In the genomic region with DNA sequence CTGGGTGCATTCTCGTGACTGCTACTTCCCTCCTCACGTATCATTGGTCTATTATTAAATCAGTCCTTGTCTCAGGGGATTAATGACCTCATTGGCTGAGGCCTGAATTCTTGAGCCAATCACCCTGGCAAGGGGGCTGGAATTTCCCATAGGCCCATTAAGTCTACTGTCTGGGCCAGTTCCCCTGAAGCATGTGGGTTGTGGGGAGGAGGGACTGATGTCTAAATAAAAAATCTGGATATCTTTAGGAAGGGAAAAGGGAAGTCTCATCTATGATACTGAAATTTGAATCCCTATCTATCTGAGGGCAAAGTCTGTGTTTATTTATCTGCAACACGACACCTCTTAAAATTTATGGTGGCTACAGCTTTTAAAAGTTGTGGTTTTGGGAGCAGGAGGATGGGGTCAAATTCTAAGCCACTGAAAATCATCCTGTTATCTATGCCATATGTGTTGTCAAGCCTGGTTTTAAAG, we compare ENCODE assay signal across 10 cellular contexts.
DNase-seq lines count a peak whose midpoint lies in the region; ATAC-seq lines count a peak whose summit lies in the region.
"Had no signal": no experiment of that assay in that cellular context is flagged by ENCODE, and none has a peak within 500 bp of the region (broad histone marks: within the 10 kb centered on the region; RNA-seq: fewer than 3 reads in every experiment).

No MANE protein-coding gene starts in this region.

- H3K9ac ChIP-seq in skeletal muscle tissue (ENCODE audit: low read depth in 1 of 3, low read length in 3 of 3) = peak overlapping the region in 1 of 3 donors; percentile 23

- peak; percentile 85 to 86 for ATAC-seq in left cardiac atrium
- ATAC-seq: activated CD8-positive, alpha-beta memory T cell treated with anti-CD3 and anti-CD28 coated beads, Interleukin-2, amount 10 ng/mL, durations not matched to agents 7 days and 5 days had no signal

- no peak overlapping the region for H3K4me3 ChIP-seq in skeletal muscle tissue (ENCODE audit: low read length in 3 of 3)

- intact Hi-C loops in left cardiac atrium (cut with DNase I) = loop anchor here in 1 of 2 donors (10.0 kb wide), 1 partner anchor 224 kb away; no protein-coding TSS in a partner anchor

- peak; percentile 2 for DNase-seq in DMS79 treated with DMSO at 0.1 percent for 48 hours (lab: John Stamatoyannopoulos, UW)
- no peak for DNase-seq in DMS79 (lab: John Stamatoyannopoulos, UW)
- DNase-seq in NCI-H69 (lab: John Stamatoyannopoulos, UW) = peak; percentile 43
- DNase-seq in left cardiac atrium = peak; percentile 40
- DNase-seq in Kasumi-1 (lab: John Stamatoyannopoulos, UW) = no peak
- DNase-seq in stimulated activated CD4-positive, alpha-beta T cell treated with anti-CD3 and anti-CD28 coated beads, Interleukin-2, amount 100 ng/mL, for 24 hours = no peak
- DNase-seq in activated CD4-positive, alpha-beta T cell treated with anti-CD3 and anti-CD28 coated beads, Interleukin-2, amount 50 U/mL, for 1 hour = no peak
- DNase-seq: activated CD8-positive, alpha-beta memory T cell treated with anti-CD3 and anti-CD28 coated beads, Interleukin-2, amount 10 ng/mL, durations not matched to agents 7 days and 5 days had no signal

- H3K27ac ChIP-seq in skeletal muscle tissue (ENCODE audit: low read depth, low read length) = peak overlapping the region; percentile 90
- H3K27ac ChIP-seq: RWPE1 had no signal

- H3K4me1 ChIP-seq in skeletal muscle tissue (ENCODE audit: control insufficient read depth in 3 of 3, insufficient read depth in 3 of 3, low read length in 3 of 3) = peaks cover 17 to 21% (median 18%) of the 10 kb centered on the region in 3 donors

- no peaks in the 10 kb centered on the region for H3K36me3 ChIP-seq in skeletal muscle tissue (ENCODE audit: control insufficient read depth in 3 of 3, insufficient read depth in 3 of 3, low read length in 3 of 3)

- H3K9me3 ChIP-seq in skeletal muscle tissue (ENCODE audit: control insufficient read depth in 3 of 3, low read length in 3 of 3) = no peaks in the 10 kb centered on the region

- no peaks in the 10 kb centered on the region for H3K27me3 ChIP-seq in skeletal muscle tissue (ENCODE audit: control insufficient read depth in 3 of 3, insufficient read depth in 3 of 3, low read length in 3 of 3)

Comparison
In these comparisons a context has a peak if more than half of its experiments do, and no peak if none do; other contexts are left out.
1. DNase-seq: peak in DMS79 treated with DMSO at 0.1 percent for 48 hours (single experiment), NCI-H69 (single experiment) and left cardiac atrium (single experiment); none in DMS79 (single experiment), Kasumi-1 (0 of 2), stimulated activated CD4-positive, alpha-beta T cell treated with anti-CD3 and anti-CD28 coated beads, Interleukin-2, amount 100 ng/mL, for 24 hours (0 of 2) and activated CD4-positive, alpha-beta T cell treated with anti-CD3 and anti-CD28 coated beads, Interleukin-2, amount 50 U/mL, for 1 hour (single experiment).